20 cellular contexts compared by ENCODE assay signal in the genomic region with DNA sequence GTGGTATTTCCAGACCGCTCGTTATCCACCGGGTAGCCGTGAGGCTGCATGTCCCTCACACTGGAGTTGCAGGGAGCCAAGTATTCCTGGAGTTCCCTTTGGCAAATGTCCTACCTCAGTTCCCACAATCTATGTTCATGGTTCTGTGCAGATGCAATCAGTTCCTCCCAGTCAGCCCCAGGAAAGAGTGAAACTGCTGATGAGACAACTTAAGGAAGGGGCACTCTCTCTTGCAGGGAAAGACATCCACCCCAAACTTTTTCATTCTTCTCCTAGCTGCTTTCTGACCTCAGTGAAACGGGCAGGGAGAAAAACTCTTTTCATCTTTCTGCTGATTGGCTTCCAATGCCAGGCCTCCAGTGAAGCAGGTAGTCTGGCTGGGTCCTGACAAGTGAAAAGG.
DNase-seq lines count a peak whose midpoint lies in the region; ATAC-seq, FAIRE-seq and TF ChIP-seq lines count a peak whose summit lies in the region.
"Had no signal": no experiment of that assay in that cellular context is flagged by ENCODE, and none has a peak within 500 bp of the region (broad histone marks: within the 10 kb centered on the region; RNA-seq: fewer than 3 reads in every experiment).

No MANE protein-coding gene starts in this region.

- WGBS in A549 (ENCODE audit: missing lambda C conversion rate), result 74% methylated on average over 5 of the region's 5 CpGs
- WGBS in esophagus, 2 donors, result 77 to 84% methylated on average over 5 of the region's 5 CpGs

- no peak for TF ChIP-seq RAD21 in A549 (conservative IDR thresholded peaks at IDR 0.05 in 1 of 2, IDR thresholded peaks at IDR 0.05 in 1 of 2)

- H3K4me3 Mint-ChIP-seq in nephron, result no peak overlapping the region
- H3K4me3 Mint-ChIP-seq in progenitor cell of endocrine pancreas (ENCODE audit: low read depth), result no peak overlapping the region
- H3K4me3 Mint-ChIP-seq: CD8-positive, alpha-beta T cell had no signal

- ATAC-seq in A549 (no peak), left ventricle myocardium superior (no peak)
- ATAC-seq: CD8-positive, alpha-beta T cell; HCT116 had no signal

- H3K9me3 ChIP-seq in A549 (no peaks in the 10 kb centered on the region), esophagus (ENCODE audit: control insufficient read depth in 2 of 2, insufficient read depth in 1 of 2, low read depth in 1 of 2, low read length in 1 of 2) (no peaks in the 10 kb centered on the region)
- H3K9me3 ChIP-seq: Caco-2 had no signal

- no peak for FAIRE-seq in A549 (lab: Jason Lieb, UNC)
- FAIRE-seq: G401.6, GM12892, GM19239, H1 had no signal

- no peaks in the 10 kb centered on the region for H3K36me3 ChIP-seq in esophagus (ENCODE audit: control insufficient read depth in 2 of 2, insufficient read depth in 2 of 2, low read length in 1 of 2)

- CTCF ChIA-PET in A549 (lab: Yijun Ruan, JAX), result no interaction called here

- DNase-seq in A549 (ENCODE audit: low read depth in 1 of 2, low spot score in 1 of 2), result no peak
- no peak for DNase-seq in progenitor cell of endocrine pancreas (ENCODE audit: low spot score, unreplicated experiment)
- no peak for DNase-seq in left ventricle myocardium superior
- no peak for DNase-seq in stimulated activated CD4-positive, alpha-beta T cell treated with anti-CD3 and anti-CD28 coated beads, Interleukin-4, amount 100 ng/mL, for 1 hour
- no peak for DNase-seq in NOMO-1 (lab: John Stamatoyannopoulos, UW; ENCODE audit: unreplicated experiment in 2 of 2)
- DNase-seq: 8988T; C1 segment of cervical spinal cord; Caco-2; CD8-positive, alpha-beta T cell; DMS153; DND-41; GM23248; H7 had no signal

- H3K9me3 Mint-ChIP-seq in nephron (no peaks in the 10 kb centered on the region), progenitor cell of endocrine pancreas (ENCODE audit: low read depth) (no peaks in the 10 kb centered on the region)
- H3K9me3 Mint-ChIP-seq: CD8-positive, alpha-beta T cell had no signal

- no peak for TF ChIP-seq CTCF in A549 (IDR thresholded peaks at IDR 0.05)
- TF ChIP-seq CTCF in nephron (IDR thresholded peaks at IDR 0.05; ENCODE audit: unreplicated experiment in 3 of 3), result no peak
- no peak for TF ChIP-seq CTCF in progenitor cell of endocrine pancreas (IDR thresholded peaks at IDR 0.05; ENCODE audit: unreplicated experiment)

- H3K4me3 ChIP-seq in A549 (no peak overlapping the region), esophagus (ENCODE audit: low read depth in 1 of 2, low read length in 2 of 2) (no peak overlapping the region)
- H3K4me3 ChIP-seq: GM23248 had no signal

- H3K4me1 Mint-ChIP-seq in nephron (peaks cover 24% of the 10 kb centered on the region), progenitor cell of endocrine pancreas (ENCODE audit: low read depth) (peaks cover 21% of the 10 kb centered on the region)

- H3K4me1 ChIP-seq in A549 (no peaks in the 10 kb centered on the region), esophagus (ENCODE audit: control insufficient read depth in 2 of 2, insufficient read depth in 2 of 2, low read length in 1 of 2) (peaks cover 0 to 21% of the 10 kb centered on the region in 2 donors)
- H3K4me1 ChIP-seq: Caco-2 had no signal

- no peak for TF ChIP-seq POLR2A in A549 (IDR thresholded peaks at IDR 0.05; ENCODE audit: low read length)

- intact Hi-C loops in left ventricle myocardium superior (cut with micrococcal nuclease), result no loop called here

- no peak for TF ChIP-seq EP300 in A549 (IDR thresholded peaks at IDR 0.05)

- H3K27me3 Mint-ChIP-seq in nephron (ENCODE audit: low read depth) (no peaks in the 10 kb centered on the region), progenitor cell of endocrine pancreas (no peaks in the 10 kb centered on the region)

- no peaks in the 10 kb centered on the region for H3K36me3 Mint-ChIP-seq in nephron (ENCODE audit: low read depth)
- H3K36me3 Mint-ChIP-seq in progenitor cell of endocrine pancreas (ENCODE audit: insufficient read depth), result no peaks in the 10 kb centered on the region
- H3K36me3 Mint-ChIP-seq: CD8-positive, alpha-beta T cell had no signal

- POLR2A ChIA-PET in A549 (lab: Yijun Ruan, JAX), result no interaction called here

- no peak overlapping the region for H3K4me2 ChIP-seq in A549

- no peak overlapping the region for H3K27ac ChIP-seq in A549
- H3K27ac ChIP-seq in esophagus (ENCODE audit: low read depth in 2 of 2, low read length in 1 of 2), result peak overlapping the region; percentile 90 to 93
- H3K27ac ChIP-seq: GM23248 had no signal

- H3K27me3 ChIP-seq in esophagus (ENCODE audit: control insufficient read depth in 1 of 2, insufficient read depth in 2 of 2, low read length in 2 of 2), result no peaks in the 10 kb centered on the region

- H3K27ac Mint-ChIP-seq in nephron, result peak overlapping the region in 2 of 3 experiments; percentile 23 to 27
- H3K27ac Mint-ChIP-seq in progenitor cell of endocrine pancreas, result peak overlapping the region; percentile 69
- H3K27ac Mint-ChIP-seq: CD8-positive, alpha-beta T cell had no signal

TF ChIP-seq in A549, 52 proteins besides CTCF, POLR2A, EP300 and RAD21:
- TF ChIP-seq MAFK (IDR thresholded peaks at IDR 0.05; ENCODE audit: partially characterized antibody), result peak; percentile 18
- no peak for TF ChIP-seq NPAS2 (CRISPR knock-in tag; IDR thresholded peaks at IDR 0.05; ENCODE audit: borderline replicate concordance)

Comparison
In these comparisons a context has a peak if more than half of its experiments do, and no peak if none do; other contexts are left out.
1. H3K27ac ChIP-seq: peak in esophagus (2 of 2); none in A549 (0 of 2).